Comparison of ENCODE assay signal across 19 cellular contexts in the genomic region with DNA sequence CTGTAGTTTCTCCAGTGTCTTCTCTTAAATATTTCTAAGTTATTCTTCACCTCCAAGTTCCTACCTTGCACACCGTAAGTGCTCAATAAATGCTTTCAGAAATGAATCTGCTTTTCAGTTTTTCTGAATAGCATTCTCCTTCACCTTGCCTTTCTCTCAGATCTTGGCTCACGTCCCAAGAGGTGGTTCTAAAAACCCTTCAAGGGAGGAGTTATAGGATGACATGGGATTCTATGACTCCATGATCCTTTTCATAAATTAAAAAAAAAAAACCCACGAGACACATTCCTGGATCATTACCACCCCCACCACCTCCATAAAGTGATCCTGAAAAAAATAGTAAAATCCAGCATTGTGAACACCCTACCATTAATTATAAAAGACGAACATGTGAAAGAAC. TPM values are rescaled to one million over a fixed set of nuclear protein-coding genes. Genes with fewer than 3 reads are reported as not detected.
DNase-seq lines count a peak whose midpoint lies in the region; ATAC-seq and TF ChIP-seq lines count a peak whose summit lies in the region.
"Had no signal": no experiment of that assay in that cellular context is flagged by ENCODE, and none has a peak within 500 bp of the region (broad histone marks: within the 10 kb centered on the region; RNA-seq: fewer than 3 reads in every experiment).

No MANE protein-coding gene starts in this region.

- H3K4me3 Mint-ChIP-seq in Calu3 (ENCODE audit: low read depth, unreplicated experiment) = no peak overlapping the region
- no peak overlapping the region for H3K4me3 Mint-ChIP-seq in activated T-helper 2 cell treated with anti-CD3 and anti-CD28 coated beads, Interferon-gamma antibody, Interleukin-2, Interleukin-4, amounts not matched to agents 10 μg/mL and 5 μg/mL and 100 μg/mL, durations not matched to agents 14 hours and 24 hours and 36 hours (ENCODE audit: low read depth)

- BruUV-seq in Calu3 (replicated peaks; lab: Mats Ljungman, UMichigan) (no TSS peak), HCT116 (replicated peaks; lab: Mats Ljungman, UMichigan) (no TSS peak), PC-9 (replicated peaks; lab: Mats Ljungman, UMichigan) (no TSS peak)

- intact Hi-C loops in Calu3 (cut with micrococcal nuclease; ENCODE audit: unreplicated experiment) (no loop called here), HCT116 (cut with micrococcal nuclease) (loop anchor here (5.0 kb wide), 1 partner anchor 39 kb away; no protein-coding TSS in a partner anchor), PC-9 (cut with micrococcal nuclease; ENCODE audit: unreplicated experiment) (no loop called here)
- intact Hi-C loops in activated T-helper 2 cell treated with anti-CD3 and anti-CD28 coated beads, Interferon-gamma antibody, Interleukin-2, Interleukin-4, amounts not matched to agents 10 μg/mL and 5 μg/mL and 100 μg/mL, durations not matched to agents 14 hours and 24 hours and 36 hours (cut with micrococcal nuclease) = no loop called here

- H3K9me2 ChIP-seq in HCT116 (ENCODE audit: insufficient read depth) (no peaks in the 10 kb centered on the region), PC-9 (ENCODE audit: insufficient read depth) (no peaks in the 10 kb centered on the region)

- TF ChIP-seq CTCF in Calu3 (IDR thresholded peaks at IDR 0.05; ENCODE audit: unreplicated experiment) (no peak), HCT116 (IDR thresholded peaks at IDR 0.05 in 2 of 3, conservative IDR thresholded peaks at IDR 0.05 in 1 of 3; ENCODE audit: borderline replicate concordance in 1 of 3, insufficient read depth in 1 of 3, low read depth in 2 of 3, low read length in 2 of 3) (no peak), PC-9 (conservative IDR thresholded peaks at IDR 0.05) (no peak), foreskin keratinocyte (conservative IDR thresholded peaks at IDR 0.05) (no peak)

- H3K27me3 Mint-ChIP-seq in Calu3 (ENCODE audit: unreplicated experiment) = no peaks in the 10 kb centered on the region
- no peaks in the 10 kb centered on the region for H3K27me3 Mint-ChIP-seq in activated T-helper 2 cell treated with anti-CD3 and anti-CD28 coated beads, Interferon-gamma antibody, Interleukin-2, Interleukin-4, amounts not matched to agents 10 μg/mL and 5 μg/mL and 100 μg/mL, durations not matched to agents 14 hours and 24 hours and 36 hours (ENCODE audit: low read depth)

- H2AFZ ChIP-seq in HCT116 (ENCODE audit: low read depth, low read length, poor library complexity, severe bottlenecking) (no peak overlapping the region), PC-9 (no peak overlapping the region)

- H3K9me3 ChIP-seq in HCT116 (ENCODE audit: control insufficient read depth in 1 of 2, insufficient read depth in 1 of 2, low read depth in 1 of 2, low read length in 2 of 2) = no peaks in the 10 kb centered on the region
- H3K9me3 ChIP-seq in PC-9 (ENCODE audit: insufficient read depth, low read depth) = no peaks in the 10 kb centered on the region
- H3K9me3 ChIP-seq: HAP-1 had no signal

- TF ChIP-seq RAD21 in HCT116 (IDR thresholded peaks at IDR 0.05; ENCODE audit: low read depth) = no peak

- POLR2A ChIA-PET in HCT116 (lab: Charles Lee) (no interaction called here), PC-9 (lab: Charles Lee; ENCODE audit: unreplicated experiment) (no interaction called here)

- peaks cover 38% of the 10 kb centered on the region for H3K4me1 Mint-ChIP-seq in Calu3 (ENCODE audit: low read depth, unreplicated experiment)
- peaks cover 7% of the 10 kb centered on the region for H3K4me1 Mint-ChIP-seq in activated T-helper 2 cell treated with anti-CD3 and anti-CD28 coated beads, Interferon-gamma antibody, Interleukin-2, Interleukin-4, amounts not matched to agents 10 μg/mL and 5 μg/mL and 100 μg/mL, durations not matched to agents 14 hours and 24 hours and 36 hours (ENCODE audit: low read depth)

- ATAC-seq in HCT116 = peak; percentile 52
- peak; percentile 64 for ATAC-seq in foreskin keratinocyte
- no peak for ATAC-seq in HG02981 (IDR thresholded peaks at IDR 0.05; ENCODE audit: unreplicated experiment)

- H3K27ac ChIP-seq in HCT116 (ENCODE audit: low read depth, low read length) (peak overlapping the region; percentile 27; the same call in 1 of the 2 replicates), PC-9 (peak overlapping the region; percentile 19; the same call in 1 of the 2 replicates), foreskin keratinocyte (no peak overlapping the region)
- H3K27ac ChIP-seq: RWPE1 had no signal

- peaks cover 23% of the 10 kb centered on the region for H3K36me3 Mint-ChIP-seq in Calu3 (ENCODE audit: insufficient read depth, unreplicated experiment)
- H3K36me3 Mint-ChIP-seq in activated T-helper 2 cell treated with anti-CD3 and anti-CD28 coated beads, Interferon-gamma antibody, Interleukin-2, Interleukin-4, amounts not matched to agents 10 μg/mL and 5 μg/mL and 100 μg/mL, durations not matched to agents 14 hours and 24 hours and 36 hours (ENCODE audit: low read depth) = no peaks in the 10 kb centered on the region

- no peaks in the 10 kb centered on the region for H3K27me3 ChIP-seq in HCT116 (ENCODE audit: insufficient read depth, low read length)
- H3K27me3 ChIP-seq in PC-9 (ENCODE audit: insufficient read depth, low read depth) = no peaks in the 10 kb centered on the region
- H3K27me3 ChIP-seq in foreskin keratinocyte = no peaks in the 10 kb centered on the region

- peak overlapping the region; percentile 29 for H3K9ac ChIP-seq in HCT116 (ENCODE audit: low read length)

- H3K79me2 ChIP-seq in HCT116 (ENCODE audit: insufficient read depth, low read length) = peaks cover 14% of the 10 kb centered on the region
- H3K79me2 ChIP-seq in PC-9 (ENCODE audit: low read depth) = peaks cover 47% of the 10 kb centered on the region

- H3K4me2 ChIP-seq in HCT116 (ENCODE audit: low read length) (peak overlapping the region; percentile 54), PC-9 (no peak overlapping the region)

- CTCF ChIA-PET in Calu3 (lab: Charles Lee) = interaction anchor here (0.7 kb wide), 1 partner anchor 113 kb away, joined by 4 read pairs; no protein-coding TSS in a partner anchor
- CTCF ChIA-PET in HCT116 (lab: Charles Lee) = no interaction called here
- CTCF ChIA-PET in PC-9 (lab: Charles Lee) = interaction anchor here (0.7 kb wide), 1 partner anchor 52 kb away, joined by 4 read pairs; no protein-coding TSS in a partner anchor

- H3K36me3 ChIP-seq in HCT116 (ENCODE audit: control insufficient read depth in 1 of 2, insufficient read depth in 2 of 2, low read length in 2 of 2) (no peaks in the 10 kb centered on the region), PC-9 (ENCODE audit: low read depth) (no peaks in the 10 kb centered on the region)
- H3K36me3 ChIP-seq: HAP-1 had no signal

- H3F3A ChIP-seq in PC-9 (ENCODE audit: insufficient read depth, low read depth) = no peaks in the 10 kb centered on the region

- H4K20me1 ChIP-seq in HCT116 (ENCODE audit: insufficient read depth) = no peaks in the 10 kb centered on the region
- H4K20me1 ChIP-seq in PC-9 (ENCODE audit: insufficient read depth) = no peaks in the 10 kb centered on the region

- H3K27ac Mint-ChIP-seq in Calu3 (ENCODE audit: unreplicated experiment) = peak overlapping the region; percentile 56
- no peak overlapping the region for H3K27ac Mint-ChIP-seq in activated T-helper 2 cell treated with anti-CD3 and anti-CD28 coated beads, Interferon-gamma antibody, Interleukin-2, Interleukin-4, amounts not matched to agents 10 μg/mL and 5 μg/mL and 100 μg/mL, durations not matched to agents 14 hours and 24 hours and 36 hours

- H3K9me3 Mint-ChIP-seq in Calu3 (ENCODE audit: low read depth, unreplicated experiment) = no peaks in the 10 kb centered on the region
- H3K9me3 Mint-ChIP-seq in activated T-helper 2 cell treated with anti-CD3 and anti-CD28 coated beads, Interferon-gamma antibody, Interleukin-2, Interleukin-4, amounts not matched to agents 10 μg/mL and 5 μg/mL and 100 μg/mL, durations not matched to agents 14 hours and 24 hours and 36 hours = no peaks in the 10 kb centered on the region

- DNase-seq in Calu3 (no peak), HCT116 (ENCODE audit: low read depth, low spot score) (no peak), PC-9 (no peak), foreskin keratinocyte (peak; percentile 68 to 86), NCI-H1694 (lab: John Stamatoyannopoulos, UW) (no peak), hippocampal formation (lab: John Stamatoyannopoulos, UW) (no peak)
- DNase-seq in activated T-helper 2 cell treated with anti-CD3 and anti-CD28 coated beads, Interferon-gamma antibody, Interleukin-2, Interleukin-4, amounts not matched to agents 10 μg/mL and 5 μg/mL and 100 μg/mL, durations not matched to agents 14 hours and 24 hours and 36 hours (ENCODE audit: low spot score) = no peak
- DNase-seq: C1 segment of cervical spinal cord, DMS 273 treated with DMSO at 0.1 percent for 48 hours, DND-41, KBM-7, MV-4-11, NCI-H187, NCI-H2171, OCI-M1, T-helper 1 cell had no signal

- peaks cover 29 to 62% of the 10 kb centered on the region in 2 experiments for H3K4me1 ChIP-seq in HCT116 (ENCODE audit: control insufficient read depth in 1 of 2, insufficient read depth in 2 of 2, low read length in 2 of 2)
- H3K4me1 ChIP-seq in PC-9 (replicated peaks; ENCODE audit: insufficient read depth) = peaks cover 13% of the 10 kb centered on the region
- H3K4me1 ChIP-seq in foreskin keratinocyte = peaks cover 33% of the 10 kb centered on the region

- TF ChIP-seq POLR2A in HCT116 (IDR thresholded peaks at IDR 0.05; ENCODE audit: borderline replicate concordance, extremely low read depth, insufficient read depth, insufficient read length) = no peak

- RAD21 ChIA-PET in HCT116 (lab: Charles Lee; ENCODE audit: low non-redundant PET in 1 of 2, low total read pairs in 2 of 2, uncharacterized antibody in 2 of 2, unreplicated experiment in 2 of 2) = interaction anchor here in 1 of 2 experiments (0.5 kb wide), 1 partner anchor 13 kb away, joined by 3 read pairs; no protein-coding TSS in a partner anchor

- H3K4me3 ChIP-seq in HCT116 (replicated peaks in 1 of 2; ENCODE audit: low read depth in 1 of 2, low read length in 2 of 2) = 0 out of 4 replicates have a peak overlapping the region, but pooled peaks of 1 of the 2 experiments have one; percentile 7
- H3K4me3 ChIP-seq in PC-9 = no peak overlapping the region
- H3K4me3 ChIP-seq: HAP-1 had no signal

RNA-seq across cellular contexts. Expression of a gene that starts 11.7 kb away (rescaled TPM):
- total RNA-seq in Calu3 (2022) (54.1 and 63.2 TPM in 2 replicates), HCT116 (2021; ENCODE audit: unreplicated experiment) (16.8 TPM), PC-9 (2021) (20.5 and 20.7 TPM in 2 replicates), foreskin keratinocyte (46.6 and 50.5 TPM in 2 replicates)
- 13.1 and 13.7 TPM in 2 replicates for polyA plus RNA-seq in HCT116 (2012)
- polyA plus RNA-seq in foreskin keratinocyte = 33.7 and 34.9 TPM in 2 replicates
- total RNA-seq in activated T-helper 2 cell treated with anti-CD3 and anti-CD28 coated beads, Interferon-gamma antibody, Interleukin-2, Interleukin-4, amounts not matched to agents 10 μg/mL and 5 μg/mL and 100 μg/mL, durations not matched to agents 14 hours and 24 hours and 36 hours = 6.4 and 6.8 TPM in 2 replicates

Comparison
In these comparisons a context has a peak if more than half of its experiments do, and no peak if none do; other contexts are left out.
1. DNase-seq: peak in foreskin keratinocyte (2 of 2); none in Calu3 (single experiment), HCT116 (single experiment), PC-9 (0 of 2), activated T-helper 2 cell treated with anti-CD3 and anti-CD28 coated beads, Interferon-gamma antibody, Interleukin-2, Interleukin-4, amounts not matched to agents 10 μg/mL and 5 μg/mL and 100 μg/mL, durations not matched to agents 14 hours and 24 hours and 36 hours (single experiment), NCI-H1694 (single experiment) and hippocampal formation (0 of 2).